Comparison of ENCODE assay signal across 23 cellular contexts in genomic region chr15:74131618-74132191, GRCh38. TPM values are rescaled to one million over a fixed set of nuclear protein-coding genes. Genes with fewer than 3 reads are reported as not detected.
A peak's percentile ranks its signal among the peaks of the same experiment; 100 is the strongest.
DNase-seq lines count a peak whose midpoint lies in the region; ATAC-seq and TF ChIP-seq lines count a peak whose summit lies in the region.
"Had no signal": no experiment of that assay in that cellular context is flagged by ENCODE, and none has a peak within 500 bp of the region (broad histone marks: within the 10 kb centered on the region; RNA-seq: fewer than 3 reads in every experiment).

No MANE protein-coding gene starts in this region.

- no peak overlapping the region for H4K91ac ChIP-seq in IMR-90 (ENCODE audit: insufficient read depth, low read depth, low read length)

- peak overlapping the region; percentile 60 for H2AFZ ChIP-seq in IMR-90 (replicated peaks; ENCODE audit: low read length, poor library complexity)

- H3K9ac ChIP-seq in IMR-90 (ENCODE audit: low read depth, low read length), result no peak overlapping the region
- no peak overlapping the region for H3K9ac ChIP-seq in endodermal cell (ENCODE audit: extremely low read depth, low read length, poor library complexity, severe bottlenecking)

- no peak overlapping the region for H3K27ac ChIP-seq in IMR-90 (ENCODE audit: insufficient read depth, low read length)
- H3K27ac ChIP-seq in endodermal cell (ENCODE audit: low read depth, low read length), result no peak overlapping the region
- peak overlapping the region in 3 of 4 donors; percentile 22 to 45 (median 40) for H3K27ac ChIP-seq in gastrocnemius medialis
- no peak overlapping the region for H3K27ac ChIP-seq in uterus
- H3K27ac ChIP-seq: epithelial cell of prostate, WERI-Rb-1 had no signal

- WGBS in IMR-90 (ENCODE audit: extremely low coverage in 2 of 2, insufficient read length in 1 of 2), 2 experiments, result 0% methylated on average over 3 of the region's 13 CpGs; no CpG with 5 or more reads in 1 of the 2 experiments
- WGBS in endodermal cell (ENCODE audit: insufficient coverage in 1 of 2, insufficient read length in 1 of 2), 2 experiments, result 27 to 38% methylated on average over 7 to 13 of the region's 13 CpGs

- H2BK15ac ChIP-seq in IMR-90 (ENCODE audit: low read depth, low read length), result no peak overlapping the region

- H3K4me1 ChIP-seq in IMR-90 (ENCODE audit: control insufficient read depth, insufficient read depth, low read length) (no peaks in the 10 kb centered on the region; the same call in 1 of the 2 replicates), endodermal cell (ENCODE audit: control insufficient read depth, insufficient read depth, low read length) (peaks cover 3% of the 10 kb centered on the region), gastrocnemius medialis (peaks cover 2 to 33% of the 10 kb centered on the region in 2 donors), uterus (peaks cover 0 to 11% of the 10 kb centered on the region in 2 donors)

- peak overlapping the region; percentile 45 for H3K27ac Mint-ChIP-seq in activated CD8-positive, alpha-beta memory T cell treated with anti-CD3 and anti-CD28 coated beads, Interleukin-2, amount 10 ng/mL, durations not matched to agents 7 days and 5 days
- H3K27ac Mint-ChIP-seq in endodermal cell, result no peak overlapping the region
- H3K27ac Mint-ChIP-seq in activated T-helper 17 cell treated with anti-CD3 and anti-CD28 coated beads, Interleukin-2, amount 50 U/mL, for 72 hours, result no peak overlapping the region
- H3K27ac Mint-ChIP-seq: CD14-positive monocyte had no signal

- H3K4me1 Mint-ChIP-seq in activated CD8-positive, alpha-beta memory T cell treated with anti-CD3 and anti-CD28 coated beads, Interleukin-2, amount 10 ng/mL, durations not matched to agents 7 days and 5 days, result peaks cover 21% of the 10 kb centered on the region
- peaks cover 27% of the 10 kb centered on the region for H3K4me1 Mint-ChIP-seq in endodermal cell
- H3K4me1 Mint-ChIP-seq in activated T-helper 17 cell treated with anti-CD3 and anti-CD28 coated beads, Interleukin-2, amount 50 U/mL, for 72 hours, result peaks cover 9% of the 10 kb centered on the region

- H3K14ac ChIP-seq in IMR-90 (replicated peaks; ENCODE audit: low read depth, low read length), result no peak overlapping the region

- H2BK20ac ChIP-seq in IMR-90 (ENCODE audit: low read depth, low read length), result no peak overlapping the region

- no peak overlapping the region for H4K8ac ChIP-seq in IMR-90 (ENCODE audit: low read depth in 2 of 2, low read length in 2 of 2)

- no peak overlapping the region for H3K18ac ChIP-seq in IMR-90 (ENCODE audit: low read depth, low read length)

- H2AK9ac ChIP-seq in IMR-90 (replicated peaks; ENCODE audit: low read depth, low read length, poor library complexity), result no peak overlapping the region

- H3K27me3 ChIP-seq in IMR-90 (ENCODE audit: control insufficient read depth, insufficient read depth, low read length), result peaks cover 92% of the 10 kb centered on the region
- peaks cover 97% of the 10 kb centered on the region for H3K27me3 ChIP-seq in endodermal cell (ENCODE audit: control insufficient read depth, insufficient read depth, low read length, poor library complexity, severe bottlenecking)
- H3K27me3 ChIP-seq in gastrocnemius medialis, result peaks cover 77 to 93% (median 89%) of the 10 kb centered on the region in 3 donors
- peaks cover 23% of the 10 kb centered on the region in 2 donors for H3K27me3 ChIP-seq in uterus

- H3K9me1 ChIP-seq in IMR-90 (ENCODE audit: insufficient read depth, low read length), result 0 out of 2 replicates have a peak, but pooled peaks cover 2% of the 10 kb centered on the region

- CTCF ChIA-PET in activated CD8-positive, alpha-beta memory T cell treated with anti-CD3 and anti-CD28 coated beads, Interleukin-2, amount 10 ng/mL, durations not matched to agents 7 days and 5 days (lab: Charles Lee), result interaction anchor here (0.7 to 5.5 kb wide), 2 partner anchors 166 to 190 kb away, joined by 3 to 29 read pairs; no protein-coding TSS in a partner anchor
- CTCF ChIA-PET in IMR-90 (lab: Yijun Ruan, JAX), result no interaction called here

- H3K4ac ChIP-seq in IMR-90 (ENCODE audit: low read depth, low read length), result no peak overlapping the region

- in situ Hi-C loops in IMR-90 (cut with MboI; ENCODE audit: low sequenced_read_pairs), result loop anchor here (5.0 kb wide), 1 partner anchor 154 kb away; no protein-coding TSS in a partner anchor
- in situ Hi-C loops in gastrocnemius medialis (cut with MboI; ENCODE audit: low sequenced_read_pairs in 4 of 4), result loop anchor here in 1 of 4 donors (10.0 kb wide), 1 partner anchor 173 kb away; no protein-coding TSS in a partner anchor

- H3K56ac ChIP-seq in IMR-90 (ENCODE audit: extremely low read depth, insufficient read depth, low read length), result no peak overlapping the region

- H3K4me2 ChIP-seq in IMR-90 (ENCODE audit: low read depth, low read length), result no peak overlapping the region

- no peak for DNase-seq in activated CD8-positive, alpha-beta memory T cell treated with anti-CD3 and anti-CD28 coated beads, Interleukin-2, amount 10 ng/mL, durations not matched to agents 7 days and 5 days
- no peak for DNase-seq in activated CD8-positive, alpha-beta memory T cell treated with anti-CD3 and anti-CD28 coated beads, Interleukin-2, amount 50 U/mL, for 4 hours
- no peak for DNase-seq in IMR-90
- peak; percentile 67 for DNase-seq in endodermal cell
- no peak for DNase-seq in gastrocnemius medialis
- DNase-seq in nucleus accumbens (lab: John Stamatoyannopoulos, UW), result no peak
- no peak for DNase-seq in uterus
- DNase-seq: activated naive CD4-positive, alpha-beta T cell treated with anti-CD3 and anti-CD28 coated beads, Interleukin-2, amount 50 U/mL, for 16 hours; cortex of kidney; foreskin fibroblast; GF-D8; MM.1S; NCI-H146; NCI-H748 treated with DMSO at 0.1 percent for 48 hours; SHP77 treated with DMSO at 0.1 percent for 48 hours; stimulated activated CD4-positive, alpha-beta T cell treated with anti-CD3 and anti-CD28 coated beads, Interleukin-4, amount 100 ng/mL, for 4 hours; T-cell; WERI-Rb-1 had no signal

- H3K23ac ChIP-seq in IMR-90 (ENCODE audit: low read depth, low read length), result no peak overlapping the region

- intact Hi-C loops in IMR-90 (cut with micrococcal nuclease) (no loop called here), gastrocnemius medialis (cut with DNase I; ENCODE audit: low total_unique reads) (no loop called here), uterus (cut with DNase I; ENCODE audit: low total_unique reads) (no loop called here)

- H3K4me3 ChIP-seq in IMR-90 (ENCODE audit: insufficient read depth, low read depth, low read length), result no peak overlapping the region
- H3K4me3 ChIP-seq in endodermal cell (ENCODE audit: low read length), result no peak overlapping the region
- peak overlapping the region in 1 of 4 donors; percentile 52 for H3K4me3 ChIP-seq in gastrocnemius medialis
- H3K4me3 ChIP-seq in uterus, result no peak overlapping the region

- no peak for ATAC-seq in activated CD8-positive, alpha-beta memory T cell treated with anti-CD3 and anti-CD28 coated beads, Interleukin-2, amount 10 ng/mL, durations not matched to agents 7 days and 5 days
- ATAC-seq in IMR-90 (ENCODE audit: low read depth) (no peak), gastrocnemius medialis (no peak)
- ATAC-seq in activated T-helper 17 cell treated with anti-CD3 and anti-CD28 coated beads, Interleukin-2, amount 50 U/mL, for 72 hours (replicated peaks), result no peak
- ATAC-seq: T-cell had no signal

- POLR2A ChIA-PET in IMR-90 (lab: Charles Lee; ENCODE audit: unreplicated experiment), result no interaction called here

- no peaks in the 10 kb centered on the region for H3K36me3 Mint-ChIP-seq in activated CD8-positive, alpha-beta memory T cell treated with anti-CD3 and anti-CD28 coated beads, Interleukin-2, amount 10 ng/mL, durations not matched to agents 7 days and 5 days
- H3K36me3 Mint-ChIP-seq in endodermal cell (ENCODE audit: low read depth), result no peaks in the 10 kb centered on the region
- H3K36me3 Mint-ChIP-seq in activated T-helper 17 cell treated with anti-CD3 and anti-CD28 coated beads, Interleukin-2, amount 50 U/mL, for 72 hours (ENCODE audit: low read depth), result peaks cover 5% of the 10 kb centered on the region
- H3K36me3 Mint-ChIP-seq: T-cell had no signal

- no peaks in the 10 kb centered on the region for H3K79me1 ChIP-seq in IMR-90 (ENCODE audit: low read depth in 1 of 2, low read length in 2 of 2)

- H3K9me3 Mint-ChIP-seq in activated CD8-positive, alpha-beta memory T cell treated with anti-CD3 and anti-CD28 coated beads, Interleukin-2, amount 10 ng/mL, durations not matched to agents 7 days and 5 days (ENCODE audit: low read depth), result no peaks in the 10 kb centered on the region
- H3K9me3 Mint-ChIP-seq in endodermal cell, result no peaks in the 10 kb centered on the region
- no peaks in the 10 kb centered on the region for H3K9me3 Mint-ChIP-seq in activated T-helper 17 cell treated with anti-CD3 and anti-CD28 coated beads, Interleukin-2, amount 50 U/mL, for 72 hours
- H3K9me3 Mint-ChIP-seq: T-cell had no signal

- dilution Hi-C loops in IMR-90 (cut with HindIII; ENCODE audit: low sequenced_read_pairs, unreplicated experiment), result no loop called here

- TF ChIP-seq POLR2A in IMR-90 (IDR thresholded peaks at IDR 0.05; ENCODE audit: low read depth, low read length) (no peak), gastrocnemius medialis (IDR thresholded peaks at IDR 0.05) (peak in 1 of 2 donors; percentile 20), uterus (IDR thresholded peaks at IDR 0.05) (no peak)

- H4K20me1 ChIP-seq in IMR-90 (ENCODE audit: insufficient read depth, low read length), result peaks cover 19% of the 10 kb centered on the region; the same call in 1 of the 2 replicates

- H3K4me3 Mint-ChIP-seq in activated CD8-positive, alpha-beta memory T cell treated with anti-CD3 and anti-CD28 coated beads, Interleukin-2, amount 10 ng/mL, durations not matched to agents 7 days and 5 days, result no peak overlapping the region
- H3K4me3 Mint-ChIP-seq in endodermal cell, result no peak overlapping the region
- no peak overlapping the region for H3K4me3 Mint-ChIP-seq in activated T-helper 17 cell treated with anti-CD3 and anti-CD28 coated beads, Interleukin-2, amount 50 U/mL, for 72 hours

- H3K9me3 ChIP-seq in IMR-90 (ENCODE audit: control insufficient read depth, insufficient read depth, low read length) (peaks cover 8% of the 10 kb centered on the region), endodermal cell (ENCODE audit: control insufficient read depth, low read length) (no peaks in the 10 kb centered on the region), gastrocnemius medialis (no peaks in the 10 kb centered on the region), uterus (no peaks in the 10 kb centered on the region)

- H2BK5ac ChIP-seq in IMR-90 (ENCODE audit: low read depth, low read length, poor library complexity, severe bottlenecking), result no peak overlapping the region

- H3K36me3 ChIP-seq in IMR-90 (ENCODE audit: control insufficient read depth, insufficient read depth, low read length), result no peaks in the 10 kb centered on the region
- no peaks in the 10 kb centered on the region for H3K36me3 ChIP-seq in endodermal cell (ENCODE audit: control insufficient read depth, insufficient read depth, low read length)
- H3K36me3 ChIP-seq in gastrocnemius medialis, result no peaks in the 10 kb centered on the region
- no peaks in the 10 kb centered on the region for H3K36me3 ChIP-seq in uterus
- H3K36me3 ChIP-seq: WERI-Rb-1 had no signal

- peaks cover 87% of the 10 kb centered on the region for H3K27me3 Mint-ChIP-seq in activated CD8-positive, alpha-beta memory T cell treated with anti-CD3 and anti-CD28 coated beads, Interleukin-2, amount 10 ng/mL, durations not matched to agents 7 days and 5 days
- H3K27me3 Mint-ChIP-seq in endodermal cell (ENCODE audit: insufficient read depth), result peaks cover 98% of the 10 kb centered on the region
- peaks cover 53% of the 10 kb centered on the region for H3K27me3 Mint-ChIP-seq in activated T-helper 17 cell treated with anti-CD3 and anti-CD28 coated beads, Interleukin-2, amount 50 U/mL, for 72 hours

- no peak overlapping the region for H4K5ac ChIP-seq in IMR-90 (ENCODE audit: low read depth, low read length)

- no TSS peak for BruUV-seq in IMR-90 (replicated peaks; lab: Mats Ljungman, UMichigan)

- H2BK120ac ChIP-seq in IMR-90 (ENCODE audit: low read depth, low read length), result no peak overlapping the region

- TF ChIP-seq RAD21 in IMR-90 (IDR thresholded peaks at IDR 0.05; ENCODE audit: low read length), result no peak

- no peak overlapping the region for H2AK5ac ChIP-seq in IMR-90 (ENCODE audit: low read depth, low read length)

- TF ChIP-seq CTCF in IMR-90 (conservative IDR thresholded peaks at IDR 0.05; ENCODE audit: low read depth, low read length), result no peak
- no peak for TF ChIP-seq CTCF in endodermal cell (conservative IDR thresholded peaks at IDR 0.05)
- TF ChIP-seq CTCF in gastrocnemius medialis (IDR thresholded peaks at IDR 0.05 in 4 of 5, conservative IDR thresholded peaks at IDR 0.05 in 1 of 5), result no peak
- TF ChIP-seq CTCF in uterus (IDR thresholded peaks at IDR 0.05), result no peak

RNA-seq across cellular contexts. Expression of gene ISLR2, which starts 1.3 kb away (rescaled TPM):
- total RNA-seq in activated CD8-positive, alpha-beta memory T cell treated with anti-CD3 and anti-CD28 coated beads, Interleukin-2, amount 10 ng/mL, durations not matched to agents 7 days and 5 days, result under 1 TPM; 0.14 to 0.20 TPM
- total RNA-seq in IMR-90 (2012; rRNA removed), result not detected in 2 replicates
- not detected in 2 replicates for polyA plus RNA-seq in IMR-90 (2012; rRNA removed)
- not detected in 2 replicates for polyA plus RNA-seq in IMR-90 (2012; cell fraction: cytosol; rRNA removed)
- not detected in 2 replicates for polyA plus RNA-seq in IMR-90 (2012; cell fraction: nucleus; rRNA removed; ENCODE audit: low replicate concordance)
- total RNA-seq in endodermal cell, result not detected
- polyA plus RNA-seq in endodermal cell (2013, experiment 1 of 2), result 2.6 TPM
- polyA plus RNA-seq in endodermal cell (2013, experiment 2 of 2), result 1.9 TPM
- 1 to 10 TPM in 3 of 4 donors, under 1 TPM in 1; 0.62 to 3.9 (median 2.0) TPM for total RNA-seq in gastrocnemius medialis
- 10 to 100 TPM in 1 of 4 donors, 1 to 10 TPM in 1, under 1 TPM in 1, not detected in 1; 0.77 to 11.8 (median 5.1) TPM for total RNA-seq in uterus
- total RNA-seq in activated T-helper 17 cell treated with anti-CD3 and anti-CD28 coated beads, Interleukin-2, amount 50 U/mL, for 72 hours, result not detected
- total RNA-seq: pulmonary artery endothelial cell had no signal
- polyA plus RNA-seq: CD14-positive monocyte had no signal

RNA-seq across cellular contexts. Expression of gene ISLR, which starts 41.8 kb away (rescaled TPM):
- total RNA-seq in activated CD8-positive, alpha-beta memory T cell treated with anti-CD3 and anti-CD28 coated beads, Interleukin-2, amount 10 ng/mL, durations not matched to agents 7 days and 5 days, result not detected
- total RNA-seq in IMR-90 (2012; rRNA removed), result under 0.01 TPM in 2 replicates
- 0.79 and 1.0 TPM in 2 replicates for polyA plus RNA-seq in IMR-90 (2012; rRNA removed)
- polyA plus RNA-seq in IMR-90 (2012; cell fraction: cytosol; rRNA removed), result 0.53 and 2.1 TPM in 2 replicates
- polyA plus RNA-seq in IMR-90 (2012; cell fraction: nucleus; rRNA removed; ENCODE audit: low replicate concordance), result 0.40 and 0.44 TPM in 2 replicates
- under 1 TPM in 1 of 2 donors, not detected in 1; 0.29 TPM for total RNA-seq in endodermal cell
- 2.7 TPM for polyA plus RNA-seq in endodermal cell (2013, experiment 1 of 2)
- polyA plus RNA-seq in endodermal cell (2013, experiment 2 of 2), result 2.9 TPM
- total RNA-seq in gastrocnemius medialis, result 10 to 100 TPM in 3 of 4 donors, 1 to 10 TPM in 1; 5.9 to 29.4 (median 25.9) TPM
- 100 to 1,000 TPM; 170 to 215 (median 201) TPM for total RNA-seq in uterus
- not detected for total RNA-seq in activated T-helper 17 cell treated with anti-CD3 and anti-CD28 coated beads, Interleukin-2, amount 50 U/mL, for 72 hours
- total RNA-seq: pulmonary artery endothelial cell had no signal
- polyA plus RNA-seq: CD14-positive monocyte had no signal

RNA-seq across cellular contexts. Expression of gene GOLGA6A, which starts 49.4 kb away (rescaled TPM):
- not detected for total RNA-seq in activated CD8-positive, alpha-beta memory T cell treated with anti-CD3 and anti-CD28 coated beads, Interleukin-2, amount 10 ng/mL, durations not matched to agents 7 days and 5 days
- not detected in 2 replicates for total RNA-seq in IMR-90 (2012; rRNA removed)
- not detected in 2 replicates for polyA plus RNA-seq in IMR-90 (2012; rRNA removed)
- polyA plus RNA-seq in IMR-90 (2012; cell fraction: cytosol; rRNA removed), result not detected in 2 replicates
- 0.14 TPM in 1 of 2 replicates, not detected in the other for polyA plus RNA-seq in IMR-90 (2012; cell fraction: nucleus; rRNA removed; ENCODE audit: low replicate concordance)
- total RNA-seq in endodermal cell, result under 1 TPM; 0.75 to 0.86 TPM
- 0.14 TPM for polyA plus RNA-seq in endodermal cell (2013, experiment 1 of 2)
- 0.12 TPM for polyA plus RNA-seq in endodermal cell (2013, experiment 2 of 2)
- under 1 TPM in 2 of 4 donors, not detected in 2; 0.10 to 0.83 TPM for total RNA-seq in gastrocnemius medialis
- under 1 TPM in 1 of 4 donors, not detected in 3; 0.58 TPM for total RNA-seq in uterus
- total RNA-seq in activated T-helper 17 cell treated with anti-CD3 and anti-CD28 coated beads, Interleukin-2, amount 50 U/mL, for 72 hours, result under 1 TPM in 1 of 2 donors, not detected in 1; 0.11 TPM
- total RNA-seq: kidney epithelial cell, pulmonary artery endothelial cell had no signal
- polyA plus RNA-seq: CD14-positive monocyte had no signal

Comparison
In these comparisons a context has a peak if more than half of its experiments do, and no peak if none do; other contexts are left out.
1. H3K27ac ChIP-seq: peak in gastrocnemius medialis (3 of 4); none in IMR-90 (single experiment), endodermal cell (single experiment) and uterus (0 of 2).
2. RNA of gene ISLR, which starts 41.8 kb away (total RNA-seq): 170 to 215 TPM in uterus; 5.9 to 29.4 TPM in gastrocnemius medialis, 0.29 TPM in endodermal cell, not detected in activated CD8-positive, alpha-beta memory T cell treated with anti-CD3 and anti-CD28 coated beads, Interleukin-2, amount 10 ng/mL, durations not matched to agents 7 days and 5 days, under 0.01 TPM in IMR-90 and not detected in activated T-helper 17 cell treated with anti-CD3 and anti-CD28 coated beads, Interleukin-2, amount 50 U/mL, for 72 hours; every median in the first group is over 4 times any median in the second.